19 cellular contexts compared by ENCODE assay signal in the genomic region with DNA sequence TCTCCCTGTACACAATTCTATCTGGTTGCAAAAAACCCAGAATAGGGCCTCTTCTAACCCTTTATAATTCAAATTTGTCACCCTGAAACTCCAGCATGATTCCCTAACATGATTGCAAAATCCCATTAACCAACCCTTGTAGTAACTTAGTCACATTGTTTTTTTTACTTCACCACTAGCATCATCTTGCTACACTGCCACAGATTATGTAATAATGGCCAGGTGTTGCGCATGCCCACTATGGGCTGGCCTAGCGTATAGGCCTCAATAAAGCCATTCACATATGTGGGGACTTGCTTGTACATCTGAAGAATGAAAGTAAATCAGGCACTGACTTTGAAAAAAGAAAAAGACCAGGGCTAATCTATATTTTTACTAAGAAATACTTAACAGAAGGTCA. TPM values are rescaled to one million over a fixed set of nuclear protein-coding genes. Genes with fewer than 3 reads are reported as not detected.
A peak's percentile ranks its signal among the peaks of the same experiment; 100 is the strongest.
DNase-seq lines count a peak whose midpoint lies in the region; ATAC-seq, FAIRE-seq and TF ChIP-seq lines count a peak whose summit lies in the region.
"Had no signal": no experiment of that assay in that cellular context is flagged by ENCODE, and none has a peak within 500 bp of the region (broad histone marks: within the 10 kb centered on the region; RNA-seq: fewer than 3 reads in every experiment).

No MANE protein-coding gene starts in this region.

- ATAC-seq in HepG2 (no peak), right lobe of liver (no peak), RWPE2 (ENCODE audit: low read depth) (peak; percentile 87), esophagus mucosa (peak; percentile 57), upper lobe of right lung (peak; percentile 64)
- ATAC-seq: CD8-positive, alpha-beta T cell; stimulated activated naive CD8-positive, alpha-beta T cell treated with anti-CD3 and anti-CD28 coated beads, Interleukin-15, Interleukin-2, amounts not matched to agents 100 U/mL and 50 U/mL, for 24 hours had no signal

- no peak overlapping the region for H2AFZ ChIP-seq in HepG2 (ENCODE audit: low read length)

- in situ Hi-C loops in HepG2 (cut with HindIII; ENCODE audit: extremely low pct_ligation_motif_present, low pct_unique_long_range_greater_than_20kb) = no loop called here

- H3K27me3 ChIP-seq in HepG2 (ENCODE audit: control insufficient read depth in 1 of 2, insufficient read depth in 2 of 2, low read length in 2 of 2) (no peaks in the 10 kb centered on the region), right lobe of liver (no peaks in the 10 kb centered on the region), RWPE2 (ENCODE audit: insufficient read depth, poor library complexity, severe bottlenecking) (no peaks in the 10 kb centered on the region), upper lobe of right lung (no peaks in the 10 kb centered on the region)

- FAIRE-seq in HepG2 (lab: Jason Lieb, UNC) = no peak
- FAIRE-seq: A204.1, endometrium, urothelium cell line had no signal

- H3K4me3 ChIP-seq in HepG2 (replicated peaks in 1 of 3; ENCODE audit: insufficient read depth in 1 of 3, low read depth in 2 of 3, low read length in 3 of 3) (no peak overlapping the region), right lobe of liver (no peak overlapping the region), RWPE2 (ENCODE audit: severe bottlenecking) (no peak overlapping the region), upper lobe of right lung (no peak overlapping the region)

- POLR2A ChIA-PET in HepG2 (lab: Yijun Ruan, JAX) = no interaction called here

- no TSS peak for BruUV-seq in HepG2 (replicated peaks; lab: Mats Ljungman, UMichigan)

- DNase-seq in HepG2 (ENCODE audit: low spot score) (no peak), right lobe of liver (no peak), RWPE2 (ENCODE audit: low spot score) (no peak), upper lobe of right lung (no peak), DMS53 treated with DMSO at 0.1 percent for 48 hours (lab: John Stamatoyannopoulos, UW; ENCODE audit: unreplicated experiment) (no peak), dermis blood vessel endothelial cell (no peak)
- DNase-seq in activated CD4-positive, alpha-beta T cell treated with anti-CD3 and anti-CD28 coated beads for 48 hours = no peak
- DNase-seq: amygdala; CD8-positive, alpha-beta T cell; NCI-H2081; NCI-H69; stimulated activated CD4-positive, alpha-beta T cell treated with anti-CD3 and anti-CD28 coated beads, Interleukin-15, amount 100 ng/mL, for 24 hours; stimulated activated naive CD8-positive, alpha-beta T cell treated with anti-CD3 and anti-CD28 coated beads, Interleukin-15, Interleukin-2, amounts not matched to agents 100 U/mL and 50 U/mL, for 24 hours had no signal

- no peaks in the 10 kb centered on the region for H3K79me2 ChIP-seq in HepG2 (ENCODE audit: insufficient read depth, low read length)

- TF ChIP-seq RAD21 in HepG2 (CRISPR knock-in tag; IDR thresholded peaks at IDR 0.05) = no peak

- TF ChIP-seq EP300 in HepG2 (IDR thresholded peaks at IDR 0.05; ENCODE audit: low read depth in 2 of 2, low read length in 2 of 2) (no peak), HepG2 (CRISPR knock-in tag; IDR thresholded peaks at IDR 0.05; ENCODE audit: borderline replicate concordance) (no peak)

- H3K4me2 ChIP-seq in HepG2 (ENCODE audit: low read depth, low read length) = no peak overlapping the region

- H3K9me3 ChIP-seq in HepG2 (ENCODE audit: low read length) (no peaks in the 10 kb centered on the region), right lobe of liver (no peaks in the 10 kb centered on the region), RWPE2 (ENCODE audit: severe bottlenecking) (no peaks in the 10 kb centered on the region), upper lobe of right lung (no peaks in the 10 kb centered on the region)

- 44% methylated on average over 2 of the region's 2 CpGs for WGBS in HepG2 (ENCODE audit: low lambda C conversion rate)
- 73% methylated on average over 2 of the region's 2 CpGs for WGBS in right lobe of liver (ENCODE audit: insufficient coverage, low coverage, low lambda C conversion rate, missing lambda C conversion rate)

- CTCF ChIA-PET in HepG2 (lab: Yijun Ruan, JAX; ENCODE audit: low intra/inter-chr PET ratio, low total read pairs) = no interaction called here

- H4K20me1 ChIP-seq in HepG2 (ENCODE audit: insufficient read depth, low read length) = no peaks in the 10 kb centered on the region

- intact Hi-C loops in HepG2 (cut with micrococcal nuclease; ENCODE audit: unreplicated experiment) = no loop called here
- intact Hi-C loops in right lobe of liver (cut with DNase I) = no loop called here
- intact Hi-C loops in upper lobe of right lung (cut with DNase I) = no loop called here

- no peak for TF ChIP-seq POLR2A in HepG2 (IDR thresholded peaks at IDR 0.05; ENCODE audit: insufficient read depth in 1 of 2, low read depth in 2 of 2, low read length in 2 of 2)
- TF ChIP-seq POLR2A in right lobe of liver (IDR thresholded peaks at IDR 0.05) = no peak

- H3K4me1 ChIP-seq in HepG2 (ENCODE audit: insufficient read depth, low read length) (no peaks in the 10 kb centered on the region), right lobe of liver (no peaks in the 10 kb centered on the region), RWPE2 (ENCODE audit: insufficient read depth, poor library complexity, severe bottlenecking) (no peaks in the 10 kb centered on the region), upper lobe of right lung (no peaks in the 10 kb centered on the region)

- no peak overlapping the region for H3K27ac ChIP-seq in HepG2 (ENCODE audit: extremely low read length, insufficient read depth, low read length)
- no peak overlapping the region for H3K27ac ChIP-seq in right lobe of liver
- H3K27ac ChIP-seq in RWPE2 (ENCODE audit: poor library complexity, severe bottlenecking) = no peak overlapping the region
- H3K27ac ChIP-seq in upper lobe of right lung = no peak overlapping the region

- H3K36me3 ChIP-seq in HepG2 (replicated peaks in 1 of 2; ENCODE audit: control insufficient read depth in 1 of 2, insufficient read depth in 2 of 2, low read length in 2 of 2) (no peaks in the 10 kb centered on the region), right lobe of liver (no peaks in the 10 kb centered on the region), RWPE2 (ENCODE audit: low read depth) (no peaks in the 10 kb centered on the region), upper lobe of right lung (no peaks in the 10 kb centered on the region)

- no peak overlapping the region for H3K9ac ChIP-seq in HepG2 (ENCODE audit: insufficient read depth, low read depth, low read length)

- no peak for TF ChIP-seq CTCF in HepG2 (CRISPR knock-in tag; IDR thresholded peaks at IDR 0.05)
- TF ChIP-seq CTCF in right lobe of liver (IDR thresholded peaks at IDR 0.05) = no peak
- no peak for TF ChIP-seq CTCF in RWPE2 (IDR thresholded peaks at IDR 0.05; ENCODE audit: poor library complexity, severe bottlenecking)
- TF ChIP-seq CTCF in upper lobe of right lung (IDR thresholded peaks at IDR 0.05) = no peak

TF ChIP-seq in HepG2, 621 proteins besides CTCF, POLR2A, EP300 and RAD21:
- TF ChIP-seq ZNF768 (CRISPR knock-in tag; IDR thresholded peaks at IDR 0.05) = no peak
- peak; percentile 68 for TF ChIP-seq CEBPB (IDR thresholded peaks at IDR 0.05; ENCODE audit: borderline replicate concordance, low read depth, low read length)
- 0 out of 2 replicates have a peak, but pooled peaks have one; percentile 29 for TF ChIP-seq CEBPG (CRISPR knock-in tag; IDR thresholded peaks at IDR 0.05)
- no peak for TF ChIP-seq PHF21A (CRISPR knock-in tag; IDR thresholded peaks at IDR 0.05)
- TF ChIP-seq ATF4 (CRISPR knock-in tag; IDR thresholded peaks at IDR 0.05) = peak in 1 of 2 experiments; percentile 43; a peak in 1 of 4 replicates
TF ChIP-seq in HepG2: peak in this region for 3.

RNA-seq across cellular contexts. Expression of gene FAM170A, which starts 25.7 kb away (rescaled TPM):
- total RNA-seq in HepG2 (2016; rRNA removed; fragmentation: Illumina TruSeq; extraction: Trizol) = 0.09 TPM in 1 of 2 replicates, not detected in the other
- total RNA-seq in HepG2 (2016; cell fraction: cytosol; rRNA removed; fragmentation: Illumina TruSeq; extraction: Trizol; ENCODE audit: low read depth) = not detected in 2 replicates
- total RNA-seq in HepG2 (2016; cell fraction: insoluble cytoplasmic fraction; rRNA removed; fragmentation: Illumina TruSeq; extraction: Trizol) = not detected in 2 replicates
- 0.31 TPM in 1 of 2 replicates, not detected in the other for total RNA-seq in HepG2 (2016; cell fraction: membrane; rRNA removed; fragmentation: Illumina TruSeq; extraction: Trizol)
- not detected in 2 replicates for total RNA-seq in HepG2 (2016; cell fraction: nucleus; rRNA removed; fragmentation: Illumina TruSeq; extraction: Trizol)
- polyA plus RNA-seq in HepG2 (2011; rRNA removed) = not detected in 2 replicates
- not detected in 2 replicates for polyA plus RNA-seq in HepG2 (2011; cell fraction: cytosol; rRNA removed)
- polyA plus RNA-seq in HepG2 (2011; cell fraction: nucleus; rRNA removed) = 0.13 and 0.21 TPM in 2 replicates
- not detected in 2 replicates for polyA plus RNA-seq in HepG2 (2012)
- not detected in 2 replicates for polyA plus RNA-seq in HepG2 (2016; cell fraction: cytosol; fragmentation: Illumina TruSeq; extraction: Trizol; ENCODE audit: low read depth)
- not detected in 2 replicates for polyA plus RNA-seq in HepG2 (2016; cell fraction: insoluble cytoplasmic fraction; fragmentation: Illumina TruSeq; extraction: Trizol; ENCODE audit: low read depth)
- not detected in 2 replicates for polyA plus RNA-seq in HepG2 (2016; cell fraction: membrane; fragmentation: Illumina TruSeq; extraction: Trizol; ENCODE audit: low read depth)
- polyA plus RNA-seq in HepG2 (2016; cell fraction: nucleus; fragmentation: Illumina TruSeq; extraction: Trizol; ENCODE audit: insufficient read depth, low read depth) = not detected in 2 replicates
- polyA minus RNA-seq in HepG2 (2011; rRNA and poly(A)+ RNA removed; ENCODE audit: low replicate concordance) = not detected in 2 replicates
- not detected in 2 replicates for polyA minus RNA-seq in HepG2 (2011; cell fraction: cytosol; rRNA and poly(A)+ RNA removed)
- 0.62 TPM in 1 of 2 replicates, not detected in the other for polyA minus RNA-seq in HepG2 (2011; cell fraction: nucleus; rRNA and poly(A)+ RNA removed)
- under 1 TPM in 2 of 6 experiments, not detected in 4; 0.19 to 0.24 TPM for total RNA-seq in right lobe of liver
- total RNA-seq in esophagus mucosa = not detected
- total RNA-seq in upper lobe of right lung = not detected
- total RNA-seq in dermis blood vessel endothelial cell = not detected in 2 replicates
- total RNA-seq: activated T-helper 2 cell treated with anti-CD3 and anti-CD28 coated beads, Interferon-gamma antibody, Interleukin-2, Interleukin-4, amounts not matched to agents 10 μg/mL and 5 μg/mL and 100 μg/mL, durations not matched to agents 14 hours and 24 hours and 36 hours; CD8-positive, alpha-beta T cell; RPMI7951 had no signal

Comparison
In these comparisons a context has a peak if more than half of its experiments do, and no peak if none do; other contexts are left out.
1. ATAC-seq: peak in RWPE2 (single experiment), esophagus mucosa (single experiment) and upper lobe of right lung (single experiment); none in HepG2 (single experiment) and right lobe of liver (0 of 4).